ENCODE assay signal across 20 cellular contexts in the genomic region with DNA sequence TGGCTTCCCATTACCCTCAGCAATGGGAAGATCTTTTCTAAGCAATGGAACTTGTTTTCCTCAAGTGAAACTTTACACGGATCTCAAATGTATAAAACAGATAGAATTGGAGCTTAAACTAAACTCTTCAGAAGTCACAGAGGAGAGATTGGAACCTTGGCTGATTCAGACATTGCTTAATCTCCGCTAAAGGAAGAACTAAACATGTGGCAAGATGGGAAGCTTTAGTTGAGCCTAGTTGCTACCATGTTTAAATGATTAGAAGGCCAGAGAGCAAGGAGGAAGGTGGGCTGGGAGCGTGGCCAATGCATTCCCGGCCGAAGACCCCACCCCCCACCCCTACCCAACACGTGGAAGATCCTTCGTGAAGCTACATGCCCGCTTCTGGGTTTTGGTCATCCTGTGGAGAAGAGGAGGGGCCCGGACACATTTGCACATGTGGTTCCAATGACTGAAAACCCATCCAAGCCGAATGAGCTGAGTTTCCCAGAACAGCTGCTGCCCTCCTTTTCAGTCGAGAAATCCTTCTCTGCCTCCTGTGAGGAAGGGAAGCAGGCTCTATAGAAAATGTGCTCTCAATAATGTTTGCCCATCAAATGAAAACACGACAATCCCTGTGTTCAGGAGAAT.
"Had no signal": no experiment of that assay in that cellular context is flagged by ENCODE, and none has a peak within 500 bp of the region (broad histone marks: within the 10 kb centered on the region; RNA-seq: fewer than 3 reads in every experiment).

No MANE protein-coding gene starts in this region.

- H3K27me3 ChIP-seq: colonic mucosa, transverse colon had no signal

- H3K9me3 Mint-ChIP-seq: activated naive CD8-positive, alpha-beta T cell treated with anti-CD3 and anti-CD28 coated beads for 36 hours; activated T-helper 1 cell treated with anti-CD3 and anti-CD28 coated beads, Interleukin-12 subunit alpha, Interleukin-12 subunit beta, Interleukin-2, Interleukin-4 antibody, amounts not matched to agents 30 ng/mL and 10 ng/mL and 1 ng/mL, durations not matched to agents 14 hours and 24 hours and 36 hours had no signal

- H3K4me1 ChIP-seq: colonic mucosa, prostate gland, transverse colon had no signal

- H3K27ac ChIP-seq: colonic mucosa, prostate gland, transverse colon had no signal

- DNase-seq: activated CD4-positive, alpha-beta T cell treated with anti-CD3 and anti-CD28 coated beads, Interleukin-2, amount 50 U/mL, for 1 hour; activated naive CD8-positive, alpha-beta T cell treated with anti-CD3 and anti-CD28 coated beads for 36 hours; central memory CD4-positive, alpha-beta T cell; colonic mucosa; foreskin melanocyte; kidney glomerular epithelial cell; left ventricle myocardium superior; mesendoderm; right cardiac atrium; small intestine; stimulated activated CD4-positive, alpha-beta T cell treated with anti-CD3 and anti-CD28 coated beads, Interleukin-4, amount 100 ng/mL, for 4 hours; stimulated activated CD8-positive, alpha-beta memory T cell treated with anti-CD3 and anti-CD28 coated beads, Interleukin-4, amount 100 ng/mL, for 48 hours; stimulated activated naive CD8-positive, alpha-beta T cell treated with anti-CD3 and anti-CD28 coated beads, Interleukin-15, Interleukin-2, amounts not matched to agents 100 U/mL and 50 U/mL, for 24 hours; T-helper 9 cell; transverse colon had no signal

- H3K4me1 Mint-ChIP-seq: activated naive CD8-positive, alpha-beta T cell treated with anti-CD3 and anti-CD28 coated beads for 36 hours had no signal

- H3K36me3 ChIP-seq: colonic mucosa, prostate gland, transverse colon had no signal

- H3K4me3 Mint-ChIP-seq: activated naive CD8-positive, alpha-beta T cell treated with anti-CD3 and anti-CD28 coated beads for 36 hours; activated T-helper 1 cell treated with anti-CD3 and anti-CD28 coated beads, Interleukin-12 subunit alpha, Interleukin-12 subunit beta, Interleukin-2, Interleukin-4 antibody, amounts not matched to agents 30 ng/mL and 10 ng/mL and 1 ng/mL, durations not matched to agents 14 hours and 24 hours and 36 hours; brain had no signal

- H3K4me3 ChIP-seq: colonic mucosa, prostate gland, transverse colon had no signal

- ATAC-seq: activated CD4-positive, CD25-positive, alpha-beta regulatory T cell treated with anti-CD3 and anti-CD28 coated beads, Interleukin-2, amount 50 U/mL, for 24 hours; esophagus mucosa; left ventricle myocardium superior; right cardiac atrium; stimulated activated naive CD8-positive, alpha-beta T cell treated with anti-CD3 and anti-CD28 coated beads, Interleukin-15, Interleukin-2, amounts not matched to agents 100 U/mL and 50 U/mL, for 24 hours had no signal

- H3K27ac Mint-ChIP-seq: activated naive CD8-positive, alpha-beta T cell treated with anti-CD3 and anti-CD28 coated beads for 36 hours; activated T-helper 1 cell treated with anti-CD3 and anti-CD28 coated beads, Interleukin-12 subunit alpha, Interleukin-12 subunit beta, Interleukin-2, Interleukin-4 antibody, amounts not matched to agents 30 ng/mL and 10 ng/mL and 1 ng/mL, durations not matched to agents 14 hours and 24 hours and 36 hours had no signal

- H3K36me3 Mint-ChIP-seq: activated naive CD8-positive, alpha-beta T cell treated with anti-CD3 and anti-CD28 coated beads for 36 hours had no signal

- H3K9me3 ChIP-seq: colonic mucosa, prostate gland, transverse colon had no signal
